In the genomic region with DNA sequence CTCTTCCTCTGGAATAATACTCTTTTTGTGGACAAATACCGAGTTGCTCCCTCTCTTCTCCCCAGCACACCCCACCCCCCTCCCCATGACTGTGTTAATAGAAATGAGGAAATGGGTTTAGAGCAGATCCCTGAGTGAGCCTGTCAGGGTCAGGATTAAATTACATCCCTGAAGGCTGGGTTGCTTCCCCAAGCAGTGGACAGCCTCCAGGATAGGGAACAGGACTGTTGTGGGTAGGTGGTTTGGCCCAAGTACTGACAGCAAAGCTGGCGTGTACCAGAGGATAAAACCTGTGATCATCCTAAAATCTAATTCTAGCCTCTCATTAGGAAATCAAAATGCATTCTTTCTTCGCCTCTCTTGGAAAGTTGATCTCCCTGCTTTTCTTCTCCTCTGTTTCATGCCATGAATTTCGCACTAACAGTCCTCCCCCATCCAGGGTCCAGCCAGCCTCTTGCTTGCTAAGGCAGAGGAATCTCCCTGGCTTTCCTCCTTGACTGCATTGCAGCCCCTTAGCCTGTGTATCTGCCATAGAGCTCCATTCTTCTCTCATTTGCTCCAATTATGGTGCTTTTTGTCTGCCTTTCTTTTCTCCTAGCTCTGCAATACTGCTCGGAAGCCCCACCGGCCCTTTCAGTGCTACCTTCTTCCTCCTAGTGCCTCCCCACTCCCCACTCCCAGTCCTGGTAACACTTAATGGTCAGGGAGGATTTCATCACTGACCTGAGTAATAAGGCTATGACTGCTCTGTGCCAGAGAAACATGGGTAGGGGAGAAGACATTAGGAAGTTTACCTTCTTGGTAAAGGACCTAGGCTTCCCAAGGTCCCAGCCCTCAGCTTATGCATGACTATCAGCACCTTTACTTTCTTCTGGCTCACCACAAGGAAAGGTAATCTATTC, we compare ENCODE assay signal across 11 cellular contexts. TPM values are rescaled to one million over a fixed set of nuclear protein-coding genes. Genes with fewer than 3 reads are reported as not detected.
A peak's percentile ranks its signal among the peaks of the same experiment; 100 is the strongest.
DNase-seq lines count a peak whose midpoint lies in the region; ATAC-seq and TF ChIP-seq lines count a peak whose summit lies in the region.
"Had no signal": no experiment of that assay in that cellular context is flagged by ENCODE, and none has a peak within 500 bp of the region (broad histone marks: within the 10 kb centered on the region; RNA-seq: fewer than 3 reads in every experiment).

No MANE protein-coding gene starts in this region.

- H3K36me3 ChIP-seq in adipocyte (ENCODE audit: control insufficient read depth, insufficient read depth, low read length, severe bottlenecking) = peaks cover 9% of the 10 kb centered on the region

- ATAC-seq in GM19395 (IDR thresholded peaks at IDR 0.05; ENCODE audit: unreplicated experiment) = no peak
- ATAC-seq: naive thymus-derived CD4-positive, alpha-beta T cell had no signal

- DNase-seq in SKM-1 treated with dmso at 0.1 percent for 144 hours (lab: John Stamatoyannopoulos, UW; ENCODE audit: unreplicated experiment) = peak; percentile 18
- no peak for DNase-seq in SKM-1 (lab: John Stamatoyannopoulos, UW; ENCODE audit: unreplicated experiment)
- DNase-seq in adipocyte (ENCODE audit: low read depth) = peak; percentile 83
- DNase-seq in glomerular visceral epithelial cell (ENCODE audit: extremely low spot score) = peak; percentile 48
- no peak for DNase-seq in type B pancreatic cell (ENCODE audit: extremely low spot score, unreplicated experiment)
- no peak for DNase-seq in GM13976 (ENCODE audit: low spot score)
- DNase-seq in activated naive CD4-positive, alpha-beta T cell treated with Interleukin-2 at 50 U/mL for 16 hours = no peak
- DNase-seq: activated naive CD8-positive, alpha-beta T cell treated with anti-CD3 and anti-CD28 coated beads for 36 hours; heart left ventricle; naive thymus-derived CD4-positive, alpha-beta T cell had no signal

- H3K9me3 ChIP-seq in adipocyte (ENCODE audit: control insufficient read depth, low read length) = no peaks in the 10 kb centered on the region
- H3K9me3 ChIP-seq: heart left ventricle had no signal

- peaks cover 34% of the 10 kb centered on the region for H3K4me1 ChIP-seq in adipocyte (ENCODE audit: control insufficient read depth, insufficient read depth, low read length)

- TF ChIP-seq CTCF in type B pancreatic cell (conservative IDR thresholded peaks at IDR 0.05) (no peak), GM13976 (IDR thresholded peaks at IDR 0.05; ENCODE audit: borderline replicate concordance, control extremely low read depth, extremely low read depth, insufficient read depth, missing control alignments) (no peak)

- in situ Hi-C loops in GM13976 (cut with MboI; ENCODE audit: low sequenced_read_pairs, unreplicated experiment) = no loop called here

- H3K27ac Mint-ChIP-seq in type B pancreatic cell = peak overlapping the region; percentile 46
- H3K27ac Mint-ChIP-seq: activated naive CD8-positive, alpha-beta T cell treated with anti-CD3 and anti-CD28 coated beads for 36 hours had no signal

- H3K9me3 Mint-ChIP-seq in type B pancreatic cell = no peaks in the 10 kb centered on the region
- H3K9me3 Mint-ChIP-seq: activated naive CD8-positive, alpha-beta T cell treated with anti-CD3 and anti-CD28 coated beads for 36 hours; naive thymus-derived CD4-positive, alpha-beta T cell had no signal

- H3K27me3 Mint-ChIP-seq in type B pancreatic cell = no peaks in the 10 kb centered on the region
- H3K27me3 Mint-ChIP-seq: activated naive CD8-positive, alpha-beta T cell treated with anti-CD3 and anti-CD28 coated beads for 36 hours; naive thymus-derived CD4-positive, alpha-beta T cell had no signal

- H3K36me3 Mint-ChIP-seq in type B pancreatic cell = peaks cover 17% of the 10 kb centered on the region

- no peak overlapping the region for H3K4me3 ChIP-seq in adipocyte (ENCODE audit: low read length)
- H3K4me3 ChIP-seq: heart left ventricle had no signal

- peak overlapping the region; percentile 48 for H3K4me3 Mint-ChIP-seq in type B pancreatic cell
- H3K4me3 Mint-ChIP-seq: activated naive CD8-positive, alpha-beta T cell treated with anti-CD3 and anti-CD28 coated beads for 36 hours; naive thymus-derived CD4-positive, alpha-beta T cell had no signal

- no peaks in the 10 kb centered on the region for H3K27me3 ChIP-seq in adipocyte (replicated peaks; ENCODE audit: control insufficient read depth, insufficient read depth, low read length)
- H3K27me3 ChIP-seq: heart left ventricle had no signal

- peak overlapping the region; percentile 11 for H3K9ac ChIP-seq in adipocyte (ENCODE audit: low read length)

- peaks cover 58% of the 10 kb centered on the region for H3K4me1 Mint-ChIP-seq in type B pancreatic cell (ENCODE audit: unreplicated experiment)

RNA-seq across cellular contexts. Expression of a gene that starts 8.4 kb away (rescaled TPM):
- total RNA-seq in type B pancreatic cell (ENCODE audit: low replicate concordance) = 12.5 and 37.7 TPM in 2 replicates
- total RNA-seq: activated naive CD8-positive, alpha-beta T cell treated with anti-CD3 and anti-CD28 coated beads for 36 hours had no signal

Comparison
In these comparisons a context has a peak if more than half of its experiments do, and no peak if none do; other contexts are left out.
1. DNase-seq: peak in SKM-1 treated with dmso at 0.1 percent for 144 hours (single experiment), adipocyte (single experiment) and glomerular visceral epithelial cell (single experiment); none in SKM-1 (single experiment), type B pancreatic cell (single experiment), GM13976 (single experiment) and activated naive CD4-positive, alpha-beta T cell treated with Interleukin-2 at 50 U/mL for 16 hours (single experiment).